In genomic region chr15:75737713-75738646, GRCh38 we compare ENCODE assay signal across 8 cellular contexts. TPM values are rescaled to one million over a fixed set of nuclear protein-coding genes. Genes with fewer than 3 reads are reported as not detected.
DNase-seq lines count a peak whose midpoint lies in the region; ATAC-seq and TF ChIP-seq lines count a peak whose summit lies in the region.
"Not testable (repeated sequence)": the region's sequence is repeated elsewhere in the genome, so short reads cannot be mapped to it uniquely, and the experiment has no call there.

No MANE protein-coding gene starts in this region.

- peak overlapping the region; percentile 73 for H3K4me3 Mint-ChIP-seq in activated naive CD8-positive, alpha-beta T cell treated with anti-CD3 and anti-CD28 coated beads, Interleukin-2, amount 50 U/mL, for 24 hours

- TF ChIP-seq EP300 in sigmoid colon (IDR thresholded peaks at IDR 0.05): not testable (repeated sequence)

- not testable (repeated sequence) for H3K27ac ChIP-seq in lung (ENCODE audit: low read depth in 1 of 2, low read length in 1 of 2)
- H3K27ac ChIP-seq in sigmoid colon: peak overlapping the region; percentile 63 to 87 (median 82)

- intact Hi-C loops in sigmoid colon (cut with DNase I): loop anchor here (5.0 kb wide), 1 partner anchor 91 kb away; the partner anchor contains the start of gene SNX33

- H3K9me3 Mint-ChIP-seq in activated naive CD8-positive, alpha-beta T cell treated with anti-CD3 and anti-CD28 coated beads, Interleukin-2, amount 50 U/mL, for 24 hours: not testable (repeated sequence)

- not testable (repeated sequence) for H3K4me1 ChIP-seq in lung (ENCODE audit: control insufficient read depth in 2 of 2, insufficient read depth in 2 of 2, low read length in 2 of 2)
- H3K4me1 ChIP-seq in sigmoid colon: peaks cover 0 to 49% (median 34%) of the 10 kb centered on the region in 4 donors

- not testable (repeated sequence) for DNase-seq in AG09309 (ENCODE audit: low read depth); activated naive CD8-positive, alpha-beta T cell treated with anti-CD3 and anti-CD28 coated beads, Interleukin-2, amount 50 U/mL, for 24 hours; fibroblast of mammary gland (ENCODE audit: low read depth)
- DNase-seq in RPMI8226 (peak; percentile 28), lung (ENCODE audit: low spot score) (peak; percentile 36), sigmoid colon (peak; percentile 60)

- peak; percentile 26 to 40 for TF ChIP-seq POLR2A in sigmoid colon (IDR thresholded peaks at IDR 0.05)

- not testable (repeated sequence) for H3K36me3 ChIP-seq in lung (ENCODE audit: control insufficient read depth in 2 of 2, insufficient read depth in 2 of 2, low read length in 2 of 2); sigmoid colon

- H3K4me3 ChIP-seq in AG09309 (ENCODE audit: control insufficient read depth, low read depth, low read length): peak overlapping the region; percentile 83
- peak overlapping the region; percentile 54 for H3K4me3 ChIP-seq in fibroblast of mammary gland (ENCODE audit: control insufficient read depth, low read depth, low read length)
- peak overlapping the region; percentile 55 for H3K4me3 ChIP-seq in lung
- peak overlapping the region; percentile 70 to 86 (median 82) for H3K4me3 ChIP-seq in sigmoid colon

- TF ChIP-seq CTCF in AG09309 (IDR thresholded peaks at IDR 0.05; ENCODE audit: control insufficient read depth, insufficient read depth, low read depth, low read length, missing control alignments); fibroblast of mammary gland (conservative IDR thresholded peaks at IDR 0.05; ENCODE audit: control insufficient read depth, insufficient read depth, low read depth, low read length); lung (IDR thresholded peaks at IDR 0.05; ENCODE audit: control extremely low read depth, extremely low read depth); sigmoid colon (IDR thresholded peaks at IDR 0.05): not testable (repeated sequence)

- ATAC-seq in GM19023 (IDR thresholded peaks at IDR 0.05; ENCODE audit: unreplicated experiment): peak; percentile 21
- ATAC-seq in HG03097 (IDR thresholded peaks at IDR 0.05; ENCODE audit: low FRiP score, unreplicated experiment): peak; percentile 22
- ATAC-seq in activated naive CD8-positive, alpha-beta T cell treated with anti-CD3 and anti-CD28 coated beads, Interleukin-2, amount 50 U/mL, for 24 hours: not testable (repeated sequence)
- peak; percentile 3 for ATAC-seq in lung (ENCODE audit: insufficient read depth, low FRiP score)

- H3K27me3 ChIP-seq in lung (ENCODE audit: control insufficient read depth, insufficient read depth); sigmoid colon: not testable (repeated sequence)

- not testable (repeated sequence) for H3K9me3 ChIP-seq in lung (ENCODE audit: control insufficient read depth in 2 of 2, insufficient read depth in 1 of 2, low read length in 1 of 2); sigmoid colon

- peaks cover 26% of the 10 kb centered on the region for H3K27me3 Mint-ChIP-seq in activated naive CD8-positive, alpha-beta T cell treated with anti-CD3 and anti-CD28 coated beads, Interleukin-2, amount 50 U/mL, for 24 hours

- not testable (repeated sequence) for H3K27ac Mint-ChIP-seq in activated naive CD8-positive, alpha-beta T cell treated with anti-CD3 and anti-CD28 coated beads, Interleukin-2, amount 50 U/mL, for 24 hours

- WGBS in lung, 2 donors: 3 to 8% methylated on average over 24 to 49 of the region's 49 CpGs
- WGBS in sigmoid colon, 2 donors: 4 to 6% methylated on average over 49 of the region's 49 CpGs

- not testable (repeated sequence) for H3K36me3 Mint-ChIP-seq in activated naive CD8-positive, alpha-beta T cell treated with anti-CD3 and anti-CD28 coated beads, Interleukin-2, amount 50 U/mL, for 24 hours (ENCODE audit: low read depth)

- H3K4me1 Mint-ChIP-seq in activated naive CD8-positive, alpha-beta T cell treated with anti-CD3 and anti-CD28 coated beads, Interleukin-2, amount 50 U/mL, for 24 hours: peaks cover 13% of the 10 kb centered on the region

RNA-seq across cellular contexts. Expression of gene CSPG4, which starts 25.3 kb away (rescaled TPM):
- total RNA-seq in lung: 10 to 100 TPM; 32.4 to 38.1 TPM
- 10 to 100 TPM in 1 of 2 donors, 1 to 10 TPM in 1; 8.5 to 16.0 TPM for polyA plus RNA-seq in lung
- total RNA-seq in sigmoid colon: 100 to 1,000 TPM in 2 of 4 donors, 10 to 100 TPM in 2; 45.7 to 151 (median 93.9) TPM
- polyA plus RNA-seq in sigmoid colon: 1 to 10 TPM in 1 of 3 donors, under 1 TPM in 2; 0.23 to 8.4 (median 0.60) TPM
